In genomic region chr20:33663161-33664084, GRCh38 we compare ENCODE assay signal across 8 cellular contexts. TPM values are rescaled to one million over a fixed set of nuclear protein-coding genes. Genes with fewer than 3 reads are reported as not detected.
DNase-seq lines count a peak whose midpoint lies in the region; ATAC-seq and TF ChIP-seq lines count a peak whose summit lies in the region.

No MANE protein-coding gene starts in this region.

- TF ChIP-seq CTCF in SK-N-SH (IDR thresholded peaks at IDR 0.05), result no peak

- H3K4me1 Mint-ChIP-seq in CD8-positive, alpha-beta memory T cell, result peaks cover 34 to 48% (median 36%) of the 10 kb centered on the region in 3 donors
- peaks cover 47% of the 10 kb centered on the region for H3K4me1 Mint-ChIP-seq in activated naive CD4-positive, alpha-beta T cell treated with anti-CD3 and anti-CD28 coated beads, Interleukin-2, amount 10 ng/mL, durations not matched to agents 7 days and 5 days

- peaks cover 0 to 9% (median 0%) of the 10 kb centered on the region in 3 donors for H3K36me3 Mint-ChIP-seq in CD8-positive, alpha-beta memory T cell
- peaks cover 10% of the 10 kb centered on the region for H3K36me3 Mint-ChIP-seq in activated naive CD4-positive, alpha-beta T cell treated with anti-CD3 and anti-CD28 coated beads, Interleukin-2, amount 10 ng/mL, durations not matched to agents 7 days and 5 days

- TF ChIP-seq RAD21 in SK-N-SH (IDR thresholded peaks at IDR 0.05; ENCODE audit: low read length), result no peak

- TF ChIP-seq EP300 in SK-N-SH (IDR thresholded peaks at IDR 0.05; ENCODE audit: borderline replicate concordance in 1 of 2, low read depth in 1 of 2, low read length in 1 of 2), result no peak

- no peaks in the 10 kb centered on the region for H3K9me3 ChIP-seq in CD8-positive, alpha-beta memory T cell (ENCODE audit: low read length)
- H3K9me3 ChIP-seq in MG63, result no peaks in the 10 kb centered on the region
- no peaks in the 10 kb centered on the region for H3K9me3 ChIP-seq in SK-N-SH

- H3F3A ChIP-seq in SK-N-SH (replicated peaks; ENCODE audit: insufficient read depth), result peaks cover 18% of the 10 kb centered on the region

- peak overlapping the region; percentile 73 for H3K4me3 ChIP-seq in CD8-positive, alpha-beta memory T cell (ENCODE audit: low read length)
- H3K4me3 ChIP-seq in MG63 (peak overlapping the region; percentile 66), SK-N-SH (ENCODE audit: low read depth in 2 of 2, low read length in 1 of 2) (peak overlapping the region; percentile 76 to 88)

- peak overlapping the region; percentile 83 for H3K9ac ChIP-seq in SK-N-SH

- no peaks in the 10 kb centered on the region for H4K20me1 ChIP-seq in SK-N-SH (ENCODE audit: insufficient read depth)

- peak; percentile 77 to 89 (median 78) for DNase-seq in CD8-positive, alpha-beta memory T cell
- DNase-seq in MG63 (peak; percentile 85), SK-N-SH (peak; percentile 93), globus pallidus (ENCODE audit: low spot score) (peak; percentile 80), nucleus accumbens (lab: John Stamatoyannopoulos, UW) (peak in 52 of 56 donors; percentile 13 to 84 (median 64))
- DNase-seq in activated naive CD4-positive, alpha-beta T cell treated with anti-CD3 and anti-CD28 coated beads, Interleukin-2, amount 10 ng/mL, durations not matched to agents 7 days and 5 days, result peak; percentile 92

- H3K79me2 ChIP-seq in SK-N-SH (ENCODE audit: insufficient read depth), result no peaks in the 10 kb centered on the region

- 5% methylated on average over 25 of the region's 84 CpGs for WGBS in SK-N-SH (ENCODE audit: low lambda C conversion rate)

- POLR2A ChIA-PET in CD8-positive, alpha-beta memory T cell (lab: Charles Lee), result interaction anchor here (0.5 to 2.8 kb wide), 13 partner anchors 9 to 449 kb away, joined by 3 to 16 read pairs (median 4); partner anchors contain the start of genes CBFA2T2, EIF2S2, PXMP4 and RALY
- POLR2A ChIA-PET in SK-N-SH (lab: Yijun Ruan, JAX), result interaction anchor here (0.6 to 3.7 kb wide), 8 partner anchors 9 to 262 kb away, joined by 3 to 17 read pairs (median 5); partner anchors contain the start of genes CDK5RAP1 and SNTA1

- H3K36me3 ChIP-seq in CD8-positive, alpha-beta memory T cell (ENCODE audit: insufficient read depth, low read length), result no peaks in the 10 kb centered on the region
- peaks cover 5% of the 10 kb centered on the region for H3K36me3 ChIP-seq in MG63
- H3K36me3 ChIP-seq in SK-N-SH (replicated peaks in 1 of 2; ENCODE audit: control insufficient read depth in 1 of 2, insufficient read depth in 2 of 2, low read length in 1 of 2), result peaks cover under 1 to 4% of the 10 kb centered on the region in 2 experiments

- H3K27me3 ChIP-seq in CD8-positive, alpha-beta memory T cell (ENCODE audit: insufficient read depth, low read length, poor library complexity, severe bottlenecking), result no peaks in the 10 kb centered on the region
- no peaks in the 10 kb centered on the region for H3K27me3 ChIP-seq in MG63
- no peaks in the 10 kb centered on the region for H3K27me3 ChIP-seq in SK-N-SH (ENCODE audit: insufficient read depth)

- H3K27ac Mint-ChIP-seq in CD8-positive, alpha-beta memory T cell, result peak overlapping the region; percentile 89 to 98 (median 94)
- peak overlapping the region; percentile 95 for H3K27ac Mint-ChIP-seq in activated naive CD4-positive, alpha-beta T cell treated with anti-CD3 and anti-CD28 coated beads, Interleukin-2, amount 10 ng/mL, durations not matched to agents 7 days and 5 days

- peak overlapping the region; percentile 89 for H3K27ac ChIP-seq in CD8-positive, alpha-beta memory T cell (ENCODE audit: low read depth, low read length)
- H3K27ac ChIP-seq in SK-N-SH (ENCODE audit: low read depth in 2 of 2, low read length in 1 of 2) (peak overlapping the region; percentile 77 to 90), temporal lobe (ENCODE audit: low read depth, low read length) (peak overlapping the region; percentile 89)

- no peaks in the 10 kb centered on the region for H3K9me3 Mint-ChIP-seq in CD8-positive, alpha-beta memory T cell
- no peaks in the 10 kb centered on the region for H3K9me3 Mint-ChIP-seq in activated naive CD4-positive, alpha-beta T cell treated with anti-CD3 and anti-CD28 coated beads, Interleukin-2, amount 10 ng/mL, durations not matched to agents 7 days and 5 days

- peak overlapping the region; percentile 91 for H2AFZ ChIP-seq in SK-N-SH (ENCODE audit: low read depth)

- H3K4me1 ChIP-seq in CD8-positive, alpha-beta memory T cell (ENCODE audit: insufficient read depth, low read length), result peaks cover 30% of the 10 kb centered on the region
- peaks cover 0 to 40% of the 10 kb centered on the region in 2 experiments; a peak in 1 of 4 replicates for H3K4me1 ChIP-seq in SK-N-SH (ENCODE audit: control insufficient read depth in 1 of 2, insufficient read depth in 2 of 2, low read depth in 1 of 2, low read length in 1 of 2)

- CTCF ChIA-PET in CD8-positive, alpha-beta memory T cell (lab: Charles Lee), result interaction anchor here (1.2 to 7.2 kb wide), 7 partner anchors 11 to 206 kb away, joined by 3 to 87 read pairs (median 5); no protein-coding TSS in a partner anchor
- CTCF ChIA-PET in SK-N-SH (lab: Yijun Ruan, JAX), result interaction anchor here (1.0 to 10.6 kb wide), 6 partner anchors 11 to 210 kb away, joined by 3 to 114 read pairs (median 6); partner anchors contain the start of gene CBFA2T2
- CTCF ChIA-PET in activated naive CD4-positive, alpha-beta T cell treated with anti-CD3 and anti-CD28 coated beads, Interleukin-2, amount 10 ng/mL, durations not matched to agents 7 days and 5 days (lab: Charles Lee), result interaction anchor here (1.1 to 1.8 kb wide), 4 partner anchors 10 to 206 kb away, joined by 3 to 6 read pairs (median 6); no protein-coding TSS in a partner anchor

- peak overlapping the region; percentile 81 to 93 (median 85) for H3K4me3 Mint-ChIP-seq in CD8-positive, alpha-beta memory T cell
- H3K4me3 Mint-ChIP-seq in activated naive CD4-positive, alpha-beta T cell treated with anti-CD3 and anti-CD28 coated beads, Interleukin-2, amount 10 ng/mL, durations not matched to agents 7 days and 5 days, result peak overlapping the region; percentile 78

- ATAC-seq in GM21423 (IDR thresholded peaks at IDR 0.05; ENCODE audit: unreplicated experiment), result peak; percentile 50

- H3K9me2 ChIP-seq in SK-N-SH, result no peaks in the 10 kb centered on the region

- H3K27me3 Mint-ChIP-seq in CD8-positive, alpha-beta memory T cell, result no peaks in the 10 kb centered on the region
- H3K27me3 Mint-ChIP-seq in activated naive CD4-positive, alpha-beta T cell treated with anti-CD3 and anti-CD28 coated beads, Interleukin-2, amount 10 ng/mL, durations not matched to agents 7 days and 5 days, result no peaks in the 10 kb centered on the region

- peak overlapping the region; percentile 100 for H3K4me2 ChIP-seq in SK-N-SH

TF ChIP-seq in SK-N-SH, 30 proteins besides CTCF, POLR2A, EP300 and RAD21 (continues in another document):
- TF ChIP-seq NFIC (IDR thresholded peaks at IDR 0.05; ENCODE audit: borderline replicate concordance) (no peak), MXI1 (IDR thresholded peaks at IDR 0.05; ENCODE audit: low read depth, low read length) (peak; percentile 24; the same call in 1 of the 2 replicates), POLR2AphosphoS5 (IDR thresholded peaks at IDR 0.05; ENCODE audit: low read depth, low read length) (peak; percentile 83; the same call in 1 of the 2 replicates), ELF1 (IDR thresholded peaks at IDR 0.05) (peak; percentile 59; the same call in 1 of the 2 replicates), FOXJ3 (CRISPR knock-in tag; IDR thresholded peaks at IDR 0.05) (no peak), EZH2phosphoT487 (IDR thresholded peaks at IDR 0.05; ENCODE audit: borderline replicate concordance, low read depth) (no peak), MAX (IDR thresholded peaks at IDR 0.05; ENCODE audit: low read depth) (peak; percentile 83), GATA2 (CRISPR knock-in tag; IDR thresholded peaks at IDR 0.05) (no peak), JUND (IDR thresholded peaks at IDR 0.05) (no peak), NRF1 (IDR thresholded peaks at IDR 0.05; ENCODE audit: low read depth, low read length) (no peak)

RNA-seq across cellular contexts. Expression of gene C20orf144, which starts 1.3 kb away (rescaled TPM):
- total RNA-seq in CD8-positive, alpha-beta memory T cell, result under 1 TPM; 0.16 to 0.24 TPM
- not detected for polyA plus RNA-seq in CD8-positive, alpha-beta memory T cell
- total RNA-seq in MG63 (2014; rRNA removed; shearing (Covaris generic); ENCODE audit: low replicate concordance), result not detected in 2 replicates
- 0.12 and 0.13 TPM in 2 replicates for polyA plus RNA-seq in SK-N-SH (2012; rRNA removed)
- 0.10 and 0.18 TPM in 2 replicates for polyA plus RNA-seq in SK-N-SH (2012; cell fraction: cytosol; rRNA removed)
- polyA plus RNA-seq in SK-N-SH (2012; cell fraction: nucleus; rRNA removed), result 0.08 and 0.15 TPM in 2 replicates
- total RNA-seq in temporal lobe, result not detected

RNA-seq across cellular contexts. Expression of gene ACTL10, which starts 3.3 kb away (rescaled TPM):
- total RNA-seq in CD8-positive, alpha-beta memory T cell, result 1 to 10 TPM; 3.8 to 4.6 TPM
- polyA plus RNA-seq in CD8-positive, alpha-beta memory T cell, result 6.6 TPM
- 2.4 and 3.5 TPM in 2 replicates for total RNA-seq in MG63 (2014; rRNA removed; shearing (Covaris generic); ENCODE audit: low replicate concordance)
- polyA plus RNA-seq in SK-N-SH (2012; rRNA removed), result 0.19 and 0.25 TPM in 2 replicates
- polyA plus RNA-seq in SK-N-SH (2012; cell fraction: cytosol; rRNA removed), result 0.09 and 0.20 TPM in 2 replicates
- 0.32 and 0.33 TPM in 2 replicates for polyA plus RNA-seq in SK-N-SH (2012; cell fraction: nucleus; rRNA removed)
- 0.74 TPM for total RNA-seq in temporal lobe

RNA-seq across cellular contexts. Expression of gene NECAB3, which starts 10.8 kb away (rescaled TPM):
- total RNA-seq in CD8-positive, alpha-beta memory T cell, result 10 to 100 TPM; 19.0 to 20.6 TPM
- polyA plus RNA-seq in CD8-positive, alpha-beta memory T cell, result 2.7 TPM
- 4.4 and 17.4 TPM in 2 replicates for total RNA-seq in MG63 (2014; rRNA removed; shearing (Covaris generic); ENCODE audit: low replicate concordance)
- 20.1 and 25.1 TPM in 2 replicates for polyA plus RNA-seq in SK-N-SH (2012; rRNA removed)
- polyA plus RNA-seq in SK-N-SH (2012; cell fraction: cytosol; rRNA removed), result 5.8 and 10.6 TPM in 2 replicates
- polyA plus RNA-seq in SK-N-SH (2012; cell fraction: nucleus; rRNA removed), result 112 and 142 TPM in 2 replicates
- total RNA-seq in temporal lobe, result 25.1 TPM

RNA-seq across cellular contexts. Expression of gene E2F1, which starts 22.8 kb away (rescaled TPM):
- 10 to 100 TPM; 68.8 to 72.3 TPM for total RNA-seq in CD8-positive, alpha-beta memory T cell
- 0.52 TPM for polyA plus RNA-seq in CD8-positive, alpha-beta memory T cell
- 52.1 and 57.2 TPM in 2 replicates for total RNA-seq in MG63 (2014; rRNA removed; shearing (Covaris generic); ENCODE audit: low replicate concordance)
- 12.4 and 15.0 TPM in 2 replicates for polyA plus RNA-seq in SK-N-SH (2012; rRNA removed)
- polyA plus RNA-seq in SK-N-SH (2012; cell fraction: cytosol; rRNA removed), result 7.9 and 11.4 TPM in 2 replicates
- polyA plus RNA-seq in SK-N-SH (2012; cell fraction: nucleus; rRNA removed), result 32.7 and 45.1 TPM in 2 replicates
- 2.0 TPM for total RNA-seq in temporal lobe

RNA-seq across cellular contexts. Expression of gene PXMP4, which starts 56.7 kb away (rescaled TPM):
- total RNA-seq in CD8-positive, alpha-beta memory T cell, result 1 to 10 TPM; 8.4 to 9.1 TPM
- 23.6 TPM for polyA plus RNA-seq in CD8-positive, alpha-beta memory T cell
- 1.5 and 2.7 TPM in 2 replicates for total RNA-seq in MG63 (2014; rRNA removed; shearing (Covaris generic); ENCODE audit: low replicate concordance)
- polyA plus RNA-seq in SK-N-SH (2012; rRNA removed), result 5.6 and 5.7 TPM in 2 replicates
- polyA plus RNA-seq in SK-N-SH (2012; cell fraction: cytosol; rRNA removed), result 2.0 and 3.4 TPM in 2 replicates
- polyA plus RNA-seq in SK-N-SH (2012; cell fraction: nucleus; rRNA removed), result 2.9 and 4.0 TPM in 2 replicates
- 9.1 TPM for total RNA-seq in temporal lobe

Comparison
In these comparisons a context has a peak if more than half of its experiments do, and no peak if none do; other contexts are left out.
1. Peak in every context shown above with its lines: DNase-seq, ATAC-seq, H3K4me3 ChIP-seq and H3K27ac ChIP-seq.